Comparison of ENCODE assay signal across 34 cellular contexts in the genomic region with DNA sequence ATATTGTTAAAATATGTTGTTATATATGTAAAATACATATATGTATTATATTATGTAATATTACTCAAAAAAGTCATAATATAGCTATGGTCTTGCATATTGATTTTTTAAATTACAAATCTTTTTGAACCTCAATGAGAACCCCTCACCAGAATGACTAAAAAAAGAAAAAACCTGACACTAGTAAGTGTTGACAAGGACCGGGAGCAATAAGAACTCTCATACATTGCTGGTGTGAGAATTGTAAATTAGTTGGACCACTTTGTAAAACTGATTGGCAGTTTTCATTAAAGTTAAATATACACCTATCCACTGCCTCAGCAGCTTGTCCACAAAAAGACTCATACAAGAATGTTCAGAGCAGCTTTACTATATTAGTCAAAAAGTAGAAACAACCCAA.
"Had no signal": no experiment of that assay in that cellular context is flagged by ENCODE, and none has a peak within 500 bp of the region (broad histone marks: within the 10 kb centered on the region; RNA-seq: fewer than 3 reads in every experiment).

No MANE protein-coding gene starts in this region.

- H3K9me3 ChIP-seq: adrenal gland had no signal

- H3K36me3 ChIP-seq: adrenal gland, brain microvascular endothelial cell, breast epithelium had no signal

- ATAC-seq: activated CD8-positive, alpha-beta T cell treated with anti-CD3 and anti-CD28 coated beads for 36 hours; activated naive CD4-positive, alpha-beta T cell treated with anti-CD3 and anti-CD28 coated beads, Interleukin-2, amount 50 U/mL, for 72 hours; activated T-cell treated with anti-CD3 and anti-CD28 coated beads, Interleukin-2, amount 50 U/mL, for 4 hours; activated T-cell treated with anti-CD3 and anti-CD28 coated beads, Interleukin-2, amount 50 U/mL, for 72 hours; activated T-helper 17 cell treated with anti-CD3 and anti-CD28 coated beads, Interleukin-2, amount 50 U/mL, for 72 hours; body of pancreas had no signal

- H3K27me3 ChIP-seq: adrenal gland, body of pancreas, brain microvascular endothelial cell had no signal

- H3K4me1 ChIP-seq: adrenal gland, body of pancreas, breast epithelium had no signal

- DNase-seq: activated B cell treated with CpG ODN at 0.5 μM for 24 hours; activated CD4-positive, alpha-beta memory T cell treated with anti-CD3 and anti-CD28 coated beads for 36 hours; activated CD4-positive, alpha-beta T cell treated with anti-CD3 and anti-CD28 coated beads for 4 hours; activated CD4-positive, alpha-beta T cell treated with anti-CD3 and anti-CD28 coated beads, Interleukin-2, amount 10 ng/mL, durations not matched to agents 24 days and 14 days; activated CD4-positive, alpha-beta T cell treated with anti-CD3 and anti-CD28 coated beads, Interleukin-2, amount 50 U/mL, for 1 hour; activated CD4-positive, alpha-beta T cell treated with anti-CD3 and anti-CD28 coated beads, Interleukin-2, amount 50 U/mL, for 4 hours; activated CD4-positive, CD25-positive, alpha-beta regulatory T cell treated with anti-CD3 and anti-CD28 coated beads, Interleukin-2, amount 50 U/mL, for 72 hours; activated CD8-positive, alpha-beta memory T cell treated with anti-CD3 and anti-CD28 coated beads, Interleukin-2, amount 50 U/mL, for 4 hours; activated CD8-positive, alpha-beta T cell treated with anti-CD3 and anti-CD28 coated beads for 36 hours; activated effector memory CD4-positive, alpha-beta T cell treated with anti-CD3 and anti-CD28 coated beads, Interleukin-2, amount 50 U/mL, for 16 hours; activated gamma-delta T cell treated with Interleukin-2 at 50 U/mL for 16 hours; activated naive CD4-positive, alpha-beta T cell; activated naive CD4-positive, alpha-beta T cell treated with anti-CD3 and anti-CD28 coated beads for 36 hours; activated naive CD4-positive, alpha-beta T cell treated with anti-CD3 and anti-CD28 coated beads, Interleukin-2, amount 50 U/mL, for 16 hours; activated naive CD8-positive, alpha-beta T cell treated with anti-CD3 and anti-CD28 coated beads for 36 hours; activated T-cell treated with anti-CD3 and anti-CD28 coated beads for 4 hours; activated T-cell treated with anti-CD3 and anti-CD28 coated beads, Interleukin-2, amount 50 U/mL, for 1 hour; activated T-cell treated with anti-CD3 and anti-CD28 coated beads, Interleukin-2, amount 50 U/mL, for 4 hours; activated T-cell treated with anti-CD3 and anti-CD28 coated beads, Interleukin-2, amount 50 U/mL, for 72 hours; adrenal gland; amniotic stem cell; aorta; body of pancreas; brain microvascular endothelial cell; central memory CD4-positive, alpha-beta T cell; T-helper 1 cell; T-helper 2 cell; T-helper 9 cell had no signal

- H3K27ac ChIP-seq: adrenal gland, body of pancreas, brain microvascular endothelial cell, breast epithelium, VCaP had no signal

- FAIRE-seq: astrocyte, TTC549 had no signal

- H3K4me3 ChIP-seq: adrenal gland, body of pancreas, breast epithelium had no signal
